9 cellular contexts compared by ENCODE assay signal in the genomic region with DNA sequence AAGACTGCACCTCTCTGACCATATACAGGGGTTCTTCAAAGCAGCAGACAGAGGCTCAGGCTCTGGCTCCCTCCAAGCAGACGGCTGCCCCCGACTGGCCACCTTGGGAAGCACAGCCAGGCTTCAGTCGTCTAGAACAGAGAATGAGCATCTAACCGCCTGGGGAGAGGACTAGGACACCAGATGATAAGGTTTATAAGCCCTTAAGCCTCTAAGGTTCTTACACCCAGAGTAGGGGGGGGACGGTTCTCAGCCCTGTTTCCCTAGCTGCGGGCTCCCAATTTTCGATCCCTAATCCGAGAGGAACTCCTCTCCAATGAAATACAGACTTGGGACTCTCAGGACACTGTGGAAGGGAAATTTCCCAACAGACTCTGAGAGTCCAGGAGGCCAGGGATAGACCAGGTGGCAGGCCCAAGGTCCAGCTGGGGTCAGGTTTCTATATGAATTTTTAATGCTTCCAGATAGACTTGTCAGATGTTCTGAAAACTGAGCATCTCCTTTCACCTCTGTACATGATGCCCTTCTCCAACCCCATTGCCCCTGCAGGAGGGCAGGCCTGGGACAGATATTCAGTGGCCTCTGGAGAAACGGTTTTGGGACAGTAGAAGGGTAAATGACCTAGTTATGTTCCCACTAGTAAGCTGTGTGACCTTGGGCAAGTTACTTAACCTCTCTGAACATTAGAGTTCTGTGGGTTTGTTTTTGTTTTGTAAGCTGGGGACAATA. TPM values are rescaled to one million over a fixed set of nuclear protein-coding genes. Genes with fewer than 3 reads are reported as not detected.
DNase-seq lines count a peak whose midpoint lies in the region; ATAC-seq and TF ChIP-seq lines count a peak whose summit lies in the region.
"Had no signal": no experiment of that assay in that cellular context is flagged by ENCODE, and none has a peak within 500 bp of the region (broad histone marks: within the 10 kb centered on the region; RNA-seq: fewer than 3 reads in every experiment).

No MANE protein-coding gene starts in this region.

- ATAC-seq in HCT116 (peak; percentile 90), WTC11 (peak; percentile 60), GM21825 (IDR thresholded peaks at IDR 0.05; ENCODE audit: unreplicated experiment) (no peak)
- peak; percentile 41 to 49 for ATAC-seq in stimulated activated naive B cell treated with anti-CD40 and anti-IgM and Interleukin-4, amounts not matched to agents 10 μg/mL and 1 μg/mL and 100 μg/mL, for 72 hours (replicated peaks)

- no peak for TF ChIP-seq POLR2A in HCT116 (IDR thresholded peaks at IDR 0.05; ENCODE audit: borderline replicate concordance, extremely low read depth, insufficient read depth, insufficient read length)

- 0 out of 2 replicates have a peak overlapping the region, but pooled peaks have one; percentile 14 for H3K27ac Mint-ChIP-seq in WTC11
- no peak overlapping the region for H3K27ac Mint-ChIP-seq in stimulated activated naive B cell treated with anti-CD40 and anti-IgM and Interleukin-4, amounts not matched to agents 10 μg/mL and 1 μg/mL and 100 μg/mL, for 72 hours

- H3K9me3 ChIP-seq in HCT116 (ENCODE audit: control insufficient read depth in 1 of 2, insufficient read depth in 1 of 2, low read depth in 1 of 2, low read length in 2 of 2): no peaks in the 10 kb centered on the region

- no peaks in the 10 kb centered on the region for H3K27me3 ChIP-seq in HCT116 (ENCODE audit: insufficient read depth, low read length)

- H3K27ac ChIP-seq in HCT116 (ENCODE audit: low read depth, low read length): no peak overlapping the region

- no peak overlapping the region for H2AFZ ChIP-seq in HCT116 (ENCODE audit: low read depth, low read length, poor library complexity, severe bottlenecking)

- intact Hi-C loops in HCT116 (cut with micrococcal nuclease): no loop called here

- no peak overlapping the region for H3K4me3 ChIP-seq in HCT116 (replicated peaks in 1 of 2; ENCODE audit: low read depth in 1 of 2, low read length in 2 of 2)

- H3K36me3 ChIP-seq in HCT116 (ENCODE audit: control insufficient read depth in 1 of 2, insufficient read depth in 2 of 2, low read length in 2 of 2): no peaks in the 10 kb centered on the region

- no peak overlapping the region for H3K4me3 Mint-ChIP-seq in WTC11
- H3K4me3 Mint-ChIP-seq in stimulated activated naive B cell treated with anti-CD40 and anti-IgM and Interleukin-4, amounts not matched to agents 10 μg/mL and 1 μg/mL and 100 μg/mL, for 72 hours: no peak overlapping the region

- peaks cover 56% of the 10 kb centered on the region for H3K4me1 Mint-ChIP-seq in WTC11
- peaks cover 36 to 70% of the 10 kb centered on the region in 2 donors for H3K4me1 Mint-ChIP-seq in stimulated activated naive B cell treated with anti-CD40 and anti-IgM and Interleukin-4, amounts not matched to agents 10 μg/mL and 1 μg/mL and 100 μg/mL, for 72 hours

- RAD21 ChIA-PET in HCT116 (lab: Charles Lee; ENCODE audit: low non-redundant PET in 1 of 2, low total read pairs in 2 of 2, uncharacterized antibody in 2 of 2, unreplicated experiment in 2 of 2): no interaction called here

- CTCF ChIA-PET in HCT116 (lab: Charles Lee) (interaction anchor here (0.9 to 1.8 kb wide), 3 partner anchors 11 to 17 kb away, joined by 3 to 8 read pairs (median 3); no protein-coding TSS in a partner anchor), WTC11 (lab: Charles Lee) (interaction anchor here (0.7 to 9.7 kb wide), 9 partner anchors 13 to 164 kb away, joined by 3 to 260 read pairs (median 5); a partner anchor contains a TSS)

- H3K9ac ChIP-seq in HCT116 (ENCODE audit: low read length): no peak overlapping the region

- H3K36me3 Mint-ChIP-seq in WTC11: peaks cover 5% of the 10 kb centered on the region; the same call in 1 of the 2 replicates
- H3K36me3 Mint-ChIP-seq in stimulated activated naive B cell treated with anti-CD40 and anti-IgM and Interleukin-4, amounts not matched to agents 10 μg/mL and 1 μg/mL and 100 μg/mL, for 72 hours: peaks cover under 1 to 2% of the 10 kb centered on the region in 2 donors

- POLR2A ChIA-PET in HCT116 (lab: Charles Lee): no interaction called here
- POLR2A ChIA-PET in WTC11 (lab: Charles Lee): interaction anchor here (0.9 to 1.0 kb wide), 2 partner anchors 19 to 23 kb away, joined by 3 read pairs; no protein-coding TSS in a partner anchor

- peaks cover 74% of the 10 kb centered on the region for H3K27me3 Mint-ChIP-seq in WTC11 (ENCODE audit: low read depth)
- peaks cover 21 to 32% of the 10 kb centered on the region in 2 donors for H3K27me3 Mint-ChIP-seq in stimulated activated naive B cell treated with anti-CD40 and anti-IgM and Interleukin-4, amounts not matched to agents 10 μg/mL and 1 μg/mL and 100 μg/mL, for 72 hours

- no TSS peak for BruUV-seq in HCT116 (replicated peaks; lab: Mats Ljungman, UMichigan)

- H3K4me1 ChIP-seq in HCT116 (ENCODE audit: control insufficient read depth in 1 of 2, insufficient read depth in 2 of 2, low read length in 2 of 2): no peaks in the 10 kb centered on the region

- no peaks in the 10 kb centered on the region for H4K20me1 ChIP-seq in HCT116 (ENCODE audit: insufficient read depth)

- H3K9me2 ChIP-seq in HCT116 (ENCODE audit: insufficient read depth): no peaks in the 10 kb centered on the region

- peak; percentile 58 for TF ChIP-seq RAD21 in HCT116 (IDR thresholded peaks at IDR 0.05; ENCODE audit: low read depth)

- peak; percentile 63 to 86 (median 86) for TF ChIP-seq CTCF in HCT116 (IDR thresholded peaks at IDR 0.05 in 2 of 3, conservative IDR thresholded peaks at IDR 0.05 in 1 of 3; ENCODE audit: borderline replicate concordance in 1 of 3, insufficient read depth in 1 of 3, low read depth in 2 of 3, low read length in 2 of 3)
- TF ChIP-seq CTCF in WTC11 (IDR thresholded peaks at IDR 0.05): peak; percentile 73

- DNase-seq in DMS153 (lab: John Stamatoyannopoulos, UW): peak; percentile 48
- DNase-seq in HCT116 (ENCODE audit: low read depth, low spot score): no peak
- peak; percentile 58 for DNase-seq in NCI-H2196 (lab: John Stamatoyannopoulos, UW; ENCODE audit: unreplicated experiment)
- peak; percentile 93 for DNase-seq in WTC11 (ENCODE audit: low spot score)
- DNase-seq in cerebellar cortex (ENCODE audit: low spot score): peak; percentile 72
- DNase-seq in medulla oblongata (ENCODE audit: extremely low spot score): peak; percentile 42
- peak; percentile 58 for DNase-seq in stimulated activated naive B cell treated with anti-CD40 and anti-IgM and Interleukin-4, amounts not matched to agents 10 μg/mL and 1 μg/mL and 100 μg/mL, for 72 hours

- H3K79me2 ChIP-seq in HCT116 (ENCODE audit: insufficient read depth, low read length): no peaks in the 10 kb centered on the region

- no peak overlapping the region for H3K4me2 ChIP-seq in HCT116 (ENCODE audit: low read length)

- H3K9me3 Mint-ChIP-seq in WTC11: no peaks in the 10 kb centered on the region
- H3K9me3 Mint-ChIP-seq in stimulated activated naive B cell treated with anti-CD40 and anti-IgM and Interleukin-4, amounts not matched to agents 10 μg/mL and 1 μg/mL and 100 μg/mL, for 72 hours: no peaks in the 10 kb centered on the region

TF ChIP-seq in HCT116, 20 proteins besides CTCF, POLR2A, EP300 and RAD21 (continues in another document):
- TF ChIP-seq, protein P1, sequence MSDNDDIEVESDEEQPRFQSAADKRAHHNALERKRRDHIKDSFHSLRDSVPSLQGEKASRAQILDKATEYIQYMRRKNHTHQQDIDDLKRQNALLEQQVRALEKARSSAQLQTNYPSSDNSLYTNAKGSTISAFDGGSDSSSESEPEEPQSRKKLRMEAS (IDR thresholded peaks at IDR 0.05): no peak
- no peak for TF ChIP-seq ELF1 (IDR thresholded peaks at IDR 0.05; ENCODE audit: borderline replicate concordance, low read depth)
- TF ChIP-seq FOSL1 (IDR thresholded peaks at IDR 0.05; ENCODE audit: low read depth): no peak
- TF ChIP-seq SIN3A (IDR thresholded peaks at IDR 0.05; ENCODE audit: low read depth): no peak
- no peak for TF ChIP-seq EGR1 (IDR thresholded peaks at IDR 0.05; ENCODE audit: low read depth)
- TF ChIP-seq YY1 (IDR thresholded peaks at IDR 0.05; ENCODE audit: extremely low read depth, insufficient replicate concordance, low read depth, low read length): no peak

TF ChIP-seq in WTC11, 78 proteins besides CTCF, POLR2A, EP300 and RAD21 (continues in another document):
- TF ChIP-seq NR2C2 (CRISPR knock-in tag; IDR thresholded peaks at IDR 0.05) (no peak), ZBTB21 (CRISPR knock-in tag; IDR thresholded peaks at IDR 0.05; ENCODE audit: borderline replicate concordance) (no peak), RORB (CRISPR knock-in tag; IDR thresholded peaks at IDR 0.05) (no peak), MXD4 (CRISPR knock-in tag; IDR thresholded peaks at IDR 0.05; ENCODE audit: borderline replicate concordance) (no peak), ELF4 (CRISPR knock-in tag; IDR thresholded peaks at IDR 0.05; ENCODE audit: low read depth) (no peak), SP1 (CRISPR knock-in tag; conservative IDR thresholded peaks at IDR 0.05) (no peak)
- TF ChIP-seq, protein P2, sequence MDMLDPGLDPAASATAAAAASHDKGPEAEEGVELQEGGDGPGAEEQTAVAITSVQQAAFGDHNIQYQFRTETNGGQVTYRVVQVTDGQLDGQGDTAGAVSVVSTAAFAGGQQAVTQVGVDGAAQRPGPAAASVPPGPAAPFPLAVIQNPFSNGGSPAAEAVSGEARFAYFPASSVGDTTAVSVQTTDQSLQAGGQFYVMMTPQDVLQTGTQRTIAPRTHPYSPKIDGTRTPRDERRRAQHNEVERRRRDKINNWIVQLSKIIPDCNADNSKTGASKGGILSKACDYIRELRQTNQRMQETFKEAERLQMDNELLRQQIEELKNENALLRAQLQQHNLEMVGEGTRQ (CRISPR knock-in tag; IDR thresholded peaks at IDR 0.05): no peak
- TF ChIP-seq, protein P1 (CRISPR knock-in tag; IDR thresholded peaks at IDR 0.05): no peak

RNA-seq across cellular contexts. Expression of a gene that starts 20.2 kb away (rescaled TPM):
- total RNA-seq in HCT116 (2021; ENCODE audit: unreplicated experiment) (24.0 TPM), WTC11 (2021) (13.8 to 15.5 TPM (median 14.3 TPM) in 3 replicates)
- polyA plus RNA-seq in HCT116 (2012): 28.1 and 30.0 TPM in 2 replicates

RNA-seq across cellular contexts. Expression of a gene that starts 34.9 kb away (rescaled TPM):
- total RNA-seq in HCT116 (2021; ENCODE audit: unreplicated experiment) (11.8 TPM), WTC11 (2021) (20.5 to 27.1 TPM (median 21.5 TPM) in 3 replicates)
- polyA plus RNA-seq in HCT116 (2012): 12.9 and 13.5 TPM in 2 replicates

RNA-seq across cellular contexts. Expression of a gene that starts 50.0 kb away (rescaled TPM):
- total RNA-seq in HCT116 (2021; ENCODE audit: unreplicated experiment) (65.6 TPM), WTC11 (2021) (63.5 to 92.8 TPM (median 68.4 TPM) in 3 replicates)
- polyA plus RNA-seq in HCT116 (2012): 63.8 and 76.3 TPM in 2 replicates

RNA-seq across cellular contexts. Expression of a gene that starts 53.7 kb away (rescaled TPM):
- total RNA-seq in HCT116 (2021; ENCODE audit: unreplicated experiment) (36.9 TPM), WTC11 (2021) (22.6 to 25.8 TPM (median 25.3 TPM) in 3 replicates)
- 16.7 and 20.8 TPM in 2 replicates for polyA plus RNA-seq in HCT116 (2012)

RNA-seq across cellular contexts. Expression of a gene that starts 56.8 kb away (rescaled TPM):
- total RNA-seq in HCT116 (2021; ENCODE audit: unreplicated experiment): not detected
- polyA plus RNA-seq in HCT116 (2012): 0.09 and 0.11 TPM in 2 replicates
- total RNA-seq in WTC11 (2021): 0.26 to 0.39 TPM (median 0.34 TPM) in 3 replicates
- total RNA-seq: T-helper 2 cell treated with Interferon-gamma antibody and Interleukin-4, amounts not matched to agents 100 ng/mL and 5 ng/mL, for 36 hours had no signal
